ENCODE assay signal across 20 cellular contexts in the genomic region with DNA sequence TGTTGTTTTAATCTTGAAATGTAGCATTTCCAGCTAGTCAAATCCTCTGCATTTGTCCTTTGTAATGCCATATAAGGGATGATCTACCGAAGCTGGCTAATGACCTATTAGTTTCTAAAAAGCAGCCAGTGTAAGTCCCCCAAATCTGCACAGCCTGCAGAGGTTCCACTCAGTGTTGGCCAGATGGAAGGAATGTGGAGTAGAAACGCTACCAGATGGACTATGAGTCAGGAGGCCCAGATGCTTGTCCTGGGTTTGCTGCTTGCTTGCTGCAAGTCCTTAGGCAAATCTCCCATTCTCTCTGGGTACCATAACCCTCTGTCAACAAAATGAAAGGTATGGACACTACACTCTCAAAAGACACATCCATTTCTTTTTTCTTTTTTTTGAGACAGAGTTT.
DNase-seq lines count a peak whose midpoint lies in the region; ATAC-seq and TF ChIP-seq lines count a peak whose summit lies in the region.
"Had no signal": no experiment of that assay in that cellular context is flagged by ENCODE, and none has a peak within 500 bp of the region (broad histone marks: within the 10 kb centered on the region; RNA-seq: fewer than 3 reads in every experiment).

No MANE protein-coding gene starts in this region.

- H3K27me3 ChIP-seq in mesendoderm (ENCODE audit: insufficient read depth, low read length, poor library complexity) (no peaks in the 10 kb centered on the region), upper lobe of right lung (no peaks in the 10 kb centered on the region)
- H3K27me3 ChIP-seq: BLaER1 treated with 17β-estradiol and CSF1 and Interleukin-3, amounts not matched to agents 10 nM and 100 nM; MG63; neutrophil had no signal

- no peak for TF ChIP-seq POLR2A in erythroblast (IDR thresholded peaks at IDR 0.05; ENCODE audit: low read length)

- H3K4me3 Mint-ChIP-seq in activated CD4-positive, alpha-beta memory T cell treated with anti-CD3 and anti-CD28 coated beads, Interleukin-2, amount 10 ng/mL, durations not matched to agents 7 days and 5 days: no peak overlapping the region
- H3K4me3 Mint-ChIP-seq: activated CD4-positive, alpha-beta T cell treated with anti-CD3 and anti-CD28 coated beads, Interleukin-2, amount 10 ng/mL, durations not matched to agents 24 days and 14 days; activated naive CD8-positive, alpha-beta T cell; activated T-cell treated with anti-CD3 and anti-CD28 coated beads, Interleukin-2, amount 50 U/mL, for 4 hours; central memory CD8-positive, alpha-beta T cell; endodermal cell had no signal

- H2BK15ac ChIP-seq in mesendoderm (replicated peaks; ENCODE audit: low read depth): no peak overlapping the region

- no peaks in the 10 kb centered on the region for H3K9me3 Mint-ChIP-seq in activated CD4-positive, alpha-beta memory T cell treated with anti-CD3 and anti-CD28 coated beads, Interleukin-2, amount 10 ng/mL, durations not matched to agents 7 days and 5 days
- H3K9me3 Mint-ChIP-seq: activated CD4-positive, alpha-beta T cell treated with anti-CD3 and anti-CD28 coated beads, Interleukin-2, amount 10 ng/mL, durations not matched to agents 24 days and 14 days; activated T-cell treated with anti-CD3 and anti-CD28 coated beads, Interleukin-2, amount 50 U/mL, for 4 hours; central memory CD8-positive, alpha-beta T cell; endodermal cell had no signal

- H2AK5ac ChIP-seq in mesendoderm (ENCODE audit: low read length): no peak overlapping the region

- DNase-seq in EH (ENCODE audit: low read depth) (peak; percentile 78), NCI-H446 (lab: John Stamatoyannopoulos, UW) (peak; percentile 63 to 90), cardiac fibroblast (ENCODE audit: low read depth in 2 of 2) (peak; percentile 13 to 62), mesendoderm (no peak), upper lobe of right lung (no peak), erythroblast (lab: John Stamatoyannopoulos, UW) (no peak)
- DNase-seq in activated CD4-positive, alpha-beta memory T cell treated with anti-CD3 and anti-CD28 coated beads, Interleukin-2, amount 10 ng/mL, durations not matched to agents 7 days and 5 days: no peak
- DNase-seq: activated CD4-positive, alpha-beta T cell treated with anti-CD3 and anti-CD28 coated beads, Interleukin-2, amount 10 ng/mL, durations not matched to agents 24 days and 14 days; activated T-cell treated with anti-CD3 and anti-CD28 coated beads, Interleukin-2, amount 50 U/mL, for 4 hours; endodermal cell; MG63; midbrain; right cardiac atrium; SHP77 treated with DMSO at 0.1 percent for 48 hours; stimulated activated CD4-positive, alpha-beta T cell treated with anti-CD3 and anti-CD28 coated beads, Interleukin-1b, Interleukin-23, amount 100 ng/mL, for 48 hours had no signal

- H3K27ac Mint-ChIP-seq in activated CD4-positive, alpha-beta memory T cell treated with anti-CD3 and anti-CD28 coated beads, Interleukin-2, amount 10 ng/mL, durations not matched to agents 7 days and 5 days: no peak overlapping the region
- H3K27ac Mint-ChIP-seq: activated CD4-positive, alpha-beta T cell treated with anti-CD3 and anti-CD28 coated beads, Interleukin-2, amount 10 ng/mL, durations not matched to agents 24 days and 14 days; activated naive CD8-positive, alpha-beta T cell; endodermal cell had no signal

- H2BK120ac ChIP-seq in mesendoderm (ENCODE audit: low read depth, low read length): no peak overlapping the region

- no peak overlapping the region for H2BK5ac ChIP-seq in mesendoderm (ENCODE audit: low read length)

- H3K36me3 ChIP-seq in mesendoderm (ENCODE audit: control insufficient read depth, insufficient read depth, low read length) (no peaks in the 10 kb centered on the region), upper lobe of right lung (no peaks in the 10 kb centered on the region)
- H3K36me3 ChIP-seq: BLaER1 treated with 17β-estradiol and CSF1 and Interleukin-3, amounts not matched to agents 10 nM and 100 nM; MG63; neutrophil had no signal

- H3K4me1 ChIP-seq in mesendoderm (ENCODE audit: control insufficient read depth, low read depth, low read length) (no peaks in the 10 kb centered on the region), upper lobe of right lung (no peaks in the 10 kb centered on the region)

- no peaks in the 10 kb centered on the region for H3K27me3 Mint-ChIP-seq in activated CD4-positive, alpha-beta memory T cell treated with anti-CD3 and anti-CD28 coated beads, Interleukin-2, amount 10 ng/mL, durations not matched to agents 7 days and 5 days
- H3K27me3 Mint-ChIP-seq: activated CD4-positive, alpha-beta T cell treated with anti-CD3 and anti-CD28 coated beads, Interleukin-2, amount 10 ng/mL, durations not matched to agents 24 days and 14 days; activated naive CD8-positive, alpha-beta T cell; central memory CD8-positive, alpha-beta T cell had no signal

- H3K4me1 Mint-ChIP-seq in activated CD4-positive, alpha-beta memory T cell treated with anti-CD3 and anti-CD28 coated beads, Interleukin-2, amount 10 ng/mL, durations not matched to agents 7 days and 5 days: peaks cover 8% of the 10 kb centered on the region

- no peak overlapping the region for H3K9ac ChIP-seq in mesendoderm (ENCODE audit: low read length)
- H3K9ac ChIP-seq: BLaER1 treated with 17β-estradiol and CSF1 and Interleukin-3, amounts not matched to agents 10 nM and 100 nM had no signal

- H3K27ac ChIP-seq in mesendoderm (ENCODE audit: low read depth, low read length) (no peak overlapping the region), upper lobe of right lung (no peak overlapping the region)
- H3K27ac ChIP-seq: BLaER1 treated with 17β-estradiol and CSF1 and Interleukin-3, amounts not matched to agents 10 nM and 100 nM; neutrophil had no signal

- H4K5ac ChIP-seq in mesendoderm (ENCODE audit: low read length): no peak overlapping the region

- H3K9me3 ChIP-seq in upper lobe of right lung: no peaks in the 10 kb centered on the region
- H3K9me3 ChIP-seq: MG63, neutrophil had no signal

- H3K4ac ChIP-seq in mesendoderm (ENCODE audit: low read depth, low read length): peak overlapping the region; percentile 18

- H4K8ac ChIP-seq in mesendoderm (ENCODE audit: low read depth, low read length): no peak overlapping the region

- POLR2A ChIA-PET in activated CD4-positive, alpha-beta memory T cell treated with anti-CD3 and anti-CD28 coated beads, Interleukin-2, amount 10 ng/mL, durations not matched to agents 7 days and 5 days (lab: Charles Lee): no interaction called here

- intact Hi-C loops in upper lobe of right lung (cut with DNase I): no loop called here

- TF ChIP-seq CTCF in cardiac fibroblast (IDR thresholded peaks at IDR 0.05; ENCODE audit: low read depth, low read length) (no peak), upper lobe of right lung (IDR thresholded peaks at IDR 0.05) (no peak)

- no peaks in the 10 kb centered on the region for H3K36me3 Mint-ChIP-seq in activated CD4-positive, alpha-beta memory T cell treated with anti-CD3 and anti-CD28 coated beads, Interleukin-2, amount 10 ng/mL, durations not matched to agents 7 days and 5 days (ENCODE audit: low read depth)

- H3K4me3 ChIP-seq in cardiac fibroblast (replicated peaks in 1 of 2; ENCODE audit: low read depth in 2 of 2, low read length in 2 of 2) (no peak overlapping the region), mesendoderm (ENCODE audit: low read length) (no peak overlapping the region), upper lobe of right lung (no peak overlapping the region)
- H3K4me3 ChIP-seq: BLaER1 treated with 17β-estradiol and CSF1 and Interleukin-3, amounts not matched to agents 10 nM and 100 nM; MG63 had no signal

- no peak overlapping the region for H3K18ac ChIP-seq in mesendoderm (ENCODE audit: low read length)

- H3K79me2 ChIP-seq in mesendoderm (ENCODE audit: control insufficient read depth, insufficient read depth, low read length): no peaks in the 10 kb centered on the region

- no peak overlapping the region for H3K23ac ChIP-seq in mesendoderm (ENCODE audit: low read length)

- no CpG with 5 or more reads among the region's 2 CpGs for WGBS in mesendoderm (ENCODE audit: extremely low coverage, insufficient coverage, low lambda C conversion rate)

- peak overlapping the region; percentile 37 for H3K56ac ChIP-seq in mesendoderm (ENCODE audit: low read length)

- H3K4me2 ChIP-seq in mesendoderm (ENCODE audit: low read length): no peak overlapping the region
- H3K4me2 ChIP-seq: BLaER1 treated with 17β-estradiol and CSF1 and Interleukin-3, amounts not matched to agents 10 nM and 100 nM had no signal

- H3K79me1 ChIP-seq in mesendoderm (ENCODE audit: low read length): no peaks in the 10 kb centered on the region

- no peak for ATAC-seq in upper lobe of right lung
- ATAC-seq in HG03378 (IDR thresholded peaks at IDR 0.05; ENCODE audit: unreplicated experiment): no peak
- ATAC-seq: activated T-cell treated with anti-CD3 and anti-CD28 coated beads, Interleukin-2, amount 50 U/mL, for 4 hours; right cardiac atrium had no signal

- CTCF ChIA-PET in activated CD4-positive, alpha-beta memory T cell treated with anti-CD3 and anti-CD28 coated beads, Interleukin-2, amount 10 ng/mL, durations not matched to agents 7 days and 5 days (lab: Charles Lee): no interaction called here

Comparison
In these comparisons a context has a peak if more than half of its experiments do, and no peak if none do; other contexts are left out.
1. DNase-seq: peak in EH (single experiment), NCI-H446 (2 of 2) and cardiac fibroblast (2 of 2); none in mesendoderm (single experiment), activated CD4-positive, alpha-beta memory T cell treated with anti-CD3 and anti-CD28 coated beads, Interleukin-2, amount 10 ng/mL, durations not matched to agents 7 days and 5 days (single experiment), upper lobe of right lung (single experiment) and erythroblast (0 of 2).